In genomic region chr9:123034881-123035465, GRCh38 we compare ENCODE assay signal across 22 cellular contexts. TPM values are rescaled to one million over a fixed set of nuclear protein-coding genes. Genes with fewer than 3 reads are reported as not detected.
DNase-seq lines count a peak whose midpoint lies in the region; ATAC-seq, FAIRE-seq and TF ChIP-seq lines count a peak whose summit lies in the region.
"Had no signal": no experiment of that assay in that cellular context is flagged by ENCODE, and none has a peak within 500 bp of the region (broad histone marks: within the 10 kb centered on the region; RNA-seq: fewer than 3 reads in every experiment).

No MANE protein-coding gene starts in this region.

- no peak overlapping the region for H3K4me3 Mint-ChIP-seq in activated CD4-positive, alpha-beta memory T cell treated with anti-CD3 and anti-CD28 coated beads, Interleukin-2, amount 10 ng/mL, durations not matched to agents 7 days and 5 days
- H3K4me3 Mint-ChIP-seq: activated CD8-positive, alpha-beta memory T cell treated with anti-CD3 and anti-CD28 coated beads, Interleukin-2, amount 10 ng/mL, durations not matched to agents 7 days and 5 days; CD14-positive monocyte had no signal

- no peaks in the 10 kb centered on the region for H3K36me3 ChIP-seq in gastrocnemius medialis
- H3K36me3 ChIP-seq: prostate gland had no signal

- peak; percentile 34 for ATAC-seq in right cardiac atrium
- ATAC-seq in gastrocnemius medialis: no peak
- no peak for ATAC-seq in GM18502 (IDR thresholded peaks at IDR 0.05; ENCODE audit: poor library complexity, unreplicated experiment)
- ATAC-seq: activated CD8-positive, alpha-beta memory T cell treated with anti-CD3 and anti-CD28 coated beads, Interleukin-2, amount 10 ng/mL, durations not matched to agents 7 days and 5 days had no signal

- FAIRE-seq in H54 (lab: Jason Lieb, UNC): peak; percentile 82
- FAIRE-seq: endometrium had no signal

- POLR2A ChIA-PET in activated CD4-positive, alpha-beta memory T cell treated with anti-CD3 and anti-CD28 coated beads, Interleukin-2, amount 10 ng/mL, durations not matched to agents 7 days and 5 days (lab: Charles Lee): no interaction called here

- peak overlapping the region; percentile 64 for H3K27ac ChIP-seq in caudate nucleus (ENCODE audit: low read depth, low read length)
- no peak overlapping the region for H3K27ac ChIP-seq in right cardiac atrium (ENCODE audit: low read length)
- H3K27ac ChIP-seq in gastrocnemius medialis: peak overlapping the region; percentile 43 to 71 (median 64)
- H3K27ac ChIP-seq: prostate gland, upper lobe of left lung had no signal

- H3K9me3 ChIP-seq in right cardiac atrium (ENCODE audit: control insufficient read depth, low read length) (no peaks in the 10 kb centered on the region), gastrocnemius medialis (no peaks in the 10 kb centered on the region)
- H3K9me3 ChIP-seq: prostate gland, upper lobe of left lung had no signal

- no peaks in the 10 kb centered on the region for H3K27me3 Mint-ChIP-seq in activated CD4-positive, alpha-beta memory T cell treated with anti-CD3 and anti-CD28 coated beads, Interleukin-2, amount 10 ng/mL, durations not matched to agents 7 days and 5 days
- H3K27me3 Mint-ChIP-seq: activated CD8-positive, alpha-beta memory T cell treated with anti-CD3 and anti-CD28 coated beads, Interleukin-2, amount 10 ng/mL, durations not matched to agents 7 days and 5 days had no signal

- H3K27ac Mint-ChIP-seq in activated CD4-positive, alpha-beta memory T cell treated with anti-CD3 and anti-CD28 coated beads, Interleukin-2, amount 10 ng/mL, durations not matched to agents 7 days and 5 days: no peak overlapping the region
- H3K27ac Mint-ChIP-seq: activated CD8-positive, alpha-beta memory T cell treated with anti-CD3 and anti-CD28 coated beads, Interleukin-2, amount 10 ng/mL, durations not matched to agents 7 days and 5 days; CD14-positive monocyte had no signal

- no peaks in the 10 kb centered on the region for H3K27me3 ChIP-seq in right cardiac atrium (ENCODE audit: control insufficient read depth, insufficient read depth)
- H3K27me3 ChIP-seq in gastrocnemius medialis: no peaks in the 10 kb centered on the region
- H3K27me3 ChIP-seq: upper lobe of left lung had no signal

- in situ Hi-C loops in gastrocnemius medialis (cut with MboI; ENCODE audit: low sequenced_read_pairs in 4 of 4): no loop called here

- no peaks in the 10 kb centered on the region for H3K9me3 Mint-ChIP-seq in activated CD4-positive, alpha-beta memory T cell treated with anti-CD3 and anti-CD28 coated beads, Interleukin-2, amount 10 ng/mL, durations not matched to agents 7 days and 5 days

- intact Hi-C loops in right cardiac atrium (cut with DNase I): no loop called here
- intact Hi-C loops in gastrocnemius medialis (cut with DNase I; ENCODE audit: low total_unique reads): no loop called here

- no peaks in the 10 kb centered on the region for H3K4me1 Mint-ChIP-seq in activated CD4-positive, alpha-beta memory T cell treated with anti-CD3 and anti-CD28 coated beads, Interleukin-2, amount 10 ng/mL, durations not matched to agents 7 days and 5 days
- H3K4me1 Mint-ChIP-seq: activated CD8-positive, alpha-beta memory T cell treated with anti-CD3 and anti-CD28 coated beads, Interleukin-2, amount 10 ng/mL, durations not matched to agents 7 days and 5 days had no signal

- whole genome bisulfite sequencing in right cardiac atrium: 79% methylated on average over 13 of the region's 13 CpGs

- no peak for TF ChIP-seq CTCF in gastrocnemius medialis (IDR thresholded peaks at IDR 0.05 in 4 of 5, conservative IDR thresholded peaks at IDR 0.05 in 1 of 5)

- peaks cover 6% of the 10 kb centered on the region for H3K36me3 Mint-ChIP-seq in activated CD4-positive, alpha-beta memory T cell treated with anti-CD3 and anti-CD28 coated beads, Interleukin-2, amount 10 ng/mL, durations not matched to agents 7 days and 5 days (ENCODE audit: low read depth)

- H3K4me3 ChIP-seq in right cardiac atrium (ENCODE audit: low read length) (peak overlapping the region; percentile 4), gastrocnemius medialis (peak overlapping the region in 1 of 4 donors; percentile 25)
- H3K4me3 ChIP-seq: lung, prostate gland had no signal

- no peak for DNase-seq in H54 (ENCODE audit: insufficient read length, low spot score)
- peak in 7 of 61 donors; percentile 9 to 32 (median 13) for DNase-seq in caudate nucleus (lab: John Stamatoyannopoulos, UW)
- no peak for DNase-seq in right cardiac atrium
- DNase-seq in gastrocnemius medialis: no peak
- no peak for DNase-seq in activated CD8-positive, alpha-beta memory T cell treated with anti-CD3 and anti-CD28 coated beads, Interleukin-2, amount 50 U/mL, for 48 hours
- DNase-seq in pons (ENCODE audit: low spot score): no peak
- no peak for DNase-seq in activated CD4-positive, alpha-beta memory T cell treated with anti-CD3 and anti-CD28 coated beads, Interleukin-2, amount 10 ng/mL, durations not matched to agents 7 days and 5 days
- DNase-seq: activated CD8-positive, alpha-beta memory T cell treated with anti-CD3 and anti-CD28 coated beads, Interleukin-2, amount 10 ng/mL, durations not matched to agents 7 days and 5 days; activated effector memory CD4-positive, alpha-beta T cell treated with Interleukin-2 at 50 U/mL for 16 hours; DMS153; foreskin melanocyte; NCI-H1105 treated with DMSO at 0.1 percent for 48 hours; NCI-H2171; NCI-H748 treated with DMSO at 0.1 percent for 48 hours; OCI-M1; stimulated activated CD4-positive, alpha-beta T cell treated with anti-CD3 and anti-CD28 coated beads, Interleukin-12 subunit alpha, Interleukin-12 subunit beta, amount 100 ng/mL, for 4 hours; upper lobe of left lung had no signal

- CTCF ChIA-PET in activated CD4-positive, alpha-beta memory T cell treated with anti-CD3 and anti-CD28 coated beads, Interleukin-2, amount 10 ng/mL, durations not matched to agents 7 days and 5 days (lab: Charles Lee): no interaction called here

- TF ChIP-seq POLR2A in H54 (IDR thresholded peaks at IDR 0.05; ENCODE audit: low read depth, low read length): no peak
- no peak for TF ChIP-seq POLR2A in gastrocnemius medialis (IDR thresholded peaks at IDR 0.05)

- H3K4me1 ChIP-seq in right cardiac atrium (ENCODE audit: control insufficient read depth, insufficient read depth, low read length): peaks cover 2% of the 10 kb centered on the region
- peaks cover 37 to 56% of the 10 kb centered on the region in 2 donors for H3K4me1 ChIP-seq in gastrocnemius medialis
- H3K4me1 ChIP-seq: prostate gland had no signal

RNA-seq across cellular contexts. Expression of gene GPR21, which starts 1.5 kb away (rescaled TPM):
- 1 to 10 TPM in 2 of 4 donors, under 1 TPM in 1, not detected in 1; 0.82 to 1.1 (median 1.0) TPM for total RNA-seq in right cardiac atrium
- polyA plus RNA-seq in right cardiac atrium: 0.36 TPM
- 1 to 10 TPM in 2 of 4 donors, not detected in 2; 1.3 to 1.8 TPM for total RNA-seq in gastrocnemius medialis
- total RNA-seq in activated CD4-positive, alpha-beta memory T cell treated with anti-CD3 and anti-CD28 coated beads, Interleukin-2, amount 10 ng/mL, durations not matched to agents 7 days and 5 days: under 1 TPM; 0.58 to 0.88 TPM
- polyA plus RNA-seq: CD14-positive monocyte had no signal

Comparison
In these comparisons a context has a peak if more than half of its experiments do, and no peak if none do; other contexts are left out.
1. ATAC-seq: peak in right cardiac atrium (2 of 2); none in gastrocnemius medialis (0 of 2) and GM18502 (single experiment).